In genomic region chr16:70427786-70428177, GRCh38 we compare ENCODE assay signal across 1 cellular context.
A peak's percentile ranks its signal among the peaks of the same experiment; 100 is the strongest.
TF ChIP-seq lines count a peak whose summit lies in the region.

No MANE protein-coding gene starts in this region.

TF ChIP-seq in HepG2, 621 proteins besides CTCF, POLR2A, EP300 and RAD21 (continued from another document and continues in another):
- TF ChIP-seq ZXDC (CRISPR knock-in tag; IDR thresholded peaks at IDR 0.05) (0 out of 2 replicates have a peak, but pooled peaks have one; percentile 78), REPIN1 (CRISPR knock-in tag; IDR thresholded peaks at IDR 0.05; ENCODE audit: borderline replicate concordance, low read depth) (no peak), CAMTA2 (CRISPR knock-in tag; IDR thresholded peaks at IDR 0.05; ENCODE audit: borderline replicate concordance) (no peak), CREB1 (IDR thresholded peaks at IDR 0.05) (no peak), CREB1 (CRISPR knock-in tag; IDR thresholded peaks at IDR 0.05) (no peak), ZNF510 (CRISPR knock-in tag; IDR thresholded peaks at IDR 0.05; ENCODE audit: low read depth) (peak; percentile 81; the same call in 1 of the 2 replicates), SIN3B (IDR thresholded peaks at IDR 0.05; ENCODE audit: low read length) (no peak), GMEB1 (CRISPR knock-in tag; IDR thresholded peaks at IDR 0.05; ENCODE audit: borderline replicate concordance) (no peak), ZNF20 (CRISPR knock-in tag; IDR thresholded peaks at IDR 0.05) (no peak), GZF1 (CRISPR knock-in tag; IDR thresholded peaks at IDR 0.05) (no peak), ZNF678 (CRISPR knock-in tag; IDR thresholded peaks at IDR 0.05) (no peak), NCOA2 (CRISPR knock-in tag; IDR thresholded peaks at IDR 0.05) (no peak), ZNF850 (CRISPR knock-in tag; conservative IDR thresholded peaks at IDR 0.05) (0 out of 2 replicates have a peak, but pooled peaks have one; percentile 22), MXI1 (IDR thresholded peaks at IDR 0.05; ENCODE audit: borderline replicate concordance, low read depth, low read length) (no peak), ZNF737 (CRISPR knock-in tag; IDR thresholded peaks at IDR 0.05; ENCODE audit: borderline replicate concordance) (no peak), MYPOP (CRISPR knock-in tag; IDR thresholded peaks at IDR 0.05) (peak; percentile 50; the same call in 1 of the 2 replicates), RXRA (CRISPR knock-in tag; IDR thresholded peaks at IDR 0.05) (no peak), ZNF33B (CRISPR knock-in tag; IDR thresholded peaks at IDR 0.05) (0 out of 2 replicates have a peak, but pooled peaks have one; percentile 24), NCOA1 (CRISPR knock-in tag; IDR thresholded peaks at IDR 0.05) (peak; percentile 7; the same call in 1 of the 2 replicates), SMYD3 (CRISPR knock-in tag; IDR thresholded peaks at IDR 0.05) (peak; percentile 65; the same call in 1 of the 2 replicates), ZNF646 (CRISPR knock-in tag; IDR thresholded peaks at IDR 0.05) (no peak), ZMYM2 (CRISPR knock-in tag; IDR thresholded peaks at IDR 0.05) (0 out of 2 replicates have a peak, but pooled peaks have one; percentile 46), HES4 (CRISPR knock-in tag; IDR thresholded peaks at IDR 0.05; ENCODE audit: borderline replicate concordance) (no peak), ZSCAN25 (CRISPR knock-in tag; IDR thresholded peaks at IDR 0.05) (no peak), ZNF75D (CRISPR knock-in tag; IDR thresholded peaks at IDR 0.05; ENCODE audit: borderline replicate concordance) (0 out of 2 replicates have a peak, but pooled peaks have one; percentile 6), ZFYVE20 (CRISPR knock-in tag; IDR thresholded peaks at IDR 0.05; ENCODE audit: borderline replicate concordance, low read depth) (no peak), YEATS4 (CRISPR knock-in tag; IDR thresholded peaks at IDR 0.05; ENCODE audit: borderline replicate concordance) (no peak), PRMT3 (CRISPR knock-in tag; IDR thresholded peaks at IDR 0.05; ENCODE audit: borderline replicate concordance, low read depth) (no peak), MAFK (conservative IDR thresholded peaks at IDR 0.05 in 1 of 2, IDR thresholded peaks at IDR 0.05 in 1 of 2; ENCODE audit: low read length in 2 of 2) (peak in 1 of 2 experiments; percentile 46; a peak in 2 of 4 replicates), FOSL2 (CRISPR knock-in tag; IDR thresholded peaks at IDR 0.05) (no peak), SMARCC2 (IDR thresholded peaks at IDR 0.05) (no peak), MAFF (IDR thresholded peaks at IDR 0.05; ENCODE audit: low read depth, low read length) (0 out of 2 replicates have a peak, but pooled peaks have one; percentile 32), TP53 (CRISPR knock-in tag; conservative IDR thresholded peaks at IDR 0.05) (no peak), ZNF543 (CRISPR knock-in tag; IDR thresholded peaks at IDR 0.05) (no peak), NFE2L2 (IDR thresholded peaks at IDR 0.05; ENCODE audit: low read length) (0 out of 2 replicates have a peak, but pooled peaks have one; percentile 6), BCL3 (CRISPR knock-in tag; IDR thresholded peaks at IDR 0.05) (0 out of 2 replicates have a peak, but pooled peaks have one; percentile 9), ZEB1 (IDR thresholded peaks at IDR 0.05; ENCODE audit: insufficient replicate concordance, low read depth) (peak; percentile 5), PRDM15 (CRISPR knock-in tag; IDR thresholded peaks at IDR 0.05) (no peak), FOXJ3 (CRISPR knock-in tag; IDR thresholded peaks at IDR 0.05; ENCODE audit: borderline replicate concordance) (no peak), NFATC3 (CRISPR knock-in tag; IDR thresholded peaks at IDR 0.05) (0 out of 2 replicates have a peak, but pooled peaks have one; percentile 30), TERF1 (CRISPR knock-in tag; IDR thresholded peaks at IDR 0.05) (no peak), NKX3-1 (CRISPR knock-in tag; IDR thresholded peaks at IDR 0.05) (0 out of 2 replicates have a peak, but pooled peaks have one; percentile 3), PRPF4 (IDR thresholded peaks at IDR 0.05; ENCODE audit: low read depth, low read length, poor library complexity, severe bottlenecking) (no peak), HOXA3 (CRISPR knock-in tag; IDR thresholded peaks at IDR 0.05) (no peak)
